ENCODE assay signal across 8 cellular contexts in genomic region chr3:44478055-44478468, GRCh38. TPM values are rescaled to one million over a fixed set of nuclear protein-coding genes. Genes with fewer than 3 reads are reported as not detected.
DNase-seq lines count a peak whose midpoint lies in the region; FAIRE-seq and TF ChIP-seq lines count a peak whose summit lies in the region.

No MANE protein-coding gene starts in this region.

- DNase-seq in HAP-1 (ENCODE audit: low spot score in 2 of 2), result no peak
- DNase-seq in astrocyte of the spinal cord (ENCODE audit: low read depth, low spot score), result no peak
- no peak for DNase-seq in mesendoderm
- DNase-seq in small intestine, result no peak
- no peak for DNase-seq in NCI-H1105 (lab: John Stamatoyannopoulos, UW)
- DNase-seq in T-helper 9 cell, result no peak
- DNase-seq in posterior vena cava (ENCODE audit: low spot score), result no peak

- H3K4me2 ChIP-seq in mesendoderm (ENCODE audit: low read length), result peak overlapping the region; percentile 14

- no CpG with 5 or more reads among the region's 4 CpGs for WGBS in mesendoderm (ENCODE audit: extremely low coverage, insufficient coverage, low lambda C conversion rate)
- WGBS in small intestine, 3 donors, result 46 to 66% (median 55%) methylated on average over 4 of the region's 4 CpGs

- H2BK5ac ChIP-seq in mesendoderm (ENCODE audit: low read length), result no peak overlapping the region

- peak overlapping the region; percentile 16 for H3K23ac ChIP-seq in mesendoderm (ENCODE audit: low read length)

- FAIRE-seq in small intestine (lab: Jason Lieb, UNC), result no peak

- no peak overlapping the region for H3K4ac ChIP-seq in mesendoderm (ENCODE audit: low read depth, low read length)

- intact Hi-C loops in posterior vena cava (cut with DNase I), result no loop called here

- H3K4me3 ChIP-seq in ACC112 (ENCODE audit: low read depth, low read length) (peak overlapping the region; percentile 91), HAP-1 (peak overlapping the region; percentile 42), astrocyte of the spinal cord (ENCODE audit: low read depth, low read length) (peak overlapping the region; percentile 64), mesendoderm (ENCODE audit: low read length) (no peak overlapping the region), small intestine (ENCODE audit: low read depth in 1 of 2, low read length in 2 of 2) (peak overlapping the region in 1 of 2 donors; percentile 88)

- H3K4me1 ChIP-seq in ACC112 (ENCODE audit: control insufficient read depth, insufficient read depth, low read length, unreplicated experiment) (peaks cover 6% of the 10 kb centered on the region), HAP-1 (peaks cover 3% of the 10 kb centered on the region; the same call in 1 of the 2 replicates), mesendoderm (ENCODE audit: control insufficient read depth, low read depth, low read length) (peaks cover 3% of the 10 kb centered on the region), small intestine (ENCODE audit: control insufficient read depth in 2 of 2, insufficient read depth in 1 of 2, low read depth in 1 of 2, low read length in 1 of 2) (peaks cover 0 to 3% of the 10 kb centered on the region in 2 donors)

- H3K56ac ChIP-seq in mesendoderm (ENCODE audit: low read length), result peak overlapping the region; percentile 73

- H3K79me1 ChIP-seq in mesendoderm (ENCODE audit: low read length), result peaks cover 2% of the 10 kb centered on the region

- H3K36me3 ChIP-seq in ACC112 (ENCODE audit: insufficient read depth, low read length), result no peaks in the 10 kb centered on the region
- H3K36me3 ChIP-seq in HAP-1 (replicated peaks), result no peaks in the 10 kb centered on the region
- no peaks in the 10 kb centered on the region for H3K36me3 ChIP-seq in mesendoderm (ENCODE audit: control insufficient read depth, insufficient read depth, low read length)
- H3K36me3 ChIP-seq in small intestine (ENCODE audit: control insufficient read depth in 2 of 2, insufficient read depth in 2 of 2, low read length in 2 of 2), result no peaks in the 10 kb centered on the region

- peak overlapping the region; percentile 84 for H2AFZ ChIP-seq in ACC112 (ENCODE audit: low read length, unreplicated experiment)

- H3K9ac ChIP-seq in mesendoderm (ENCODE audit: low read length), result peak overlapping the region; percentile 47

- peak overlapping the region; percentile 72 for H3K18ac ChIP-seq in mesendoderm (ENCODE audit: low read length)

- no peak overlapping the region for H2BK120ac ChIP-seq in mesendoderm (ENCODE audit: low read depth, low read length)

- no peak for TF ChIP-seq CTCF in astrocyte of the spinal cord (IDR thresholded peaks at IDR 0.05; ENCODE audit: low read depth, low read length)

- H2AK5ac ChIP-seq in mesendoderm (ENCODE audit: low read length), result no peak overlapping the region

- H3K27ac ChIP-seq in ACC112 (ENCODE audit: low read depth, low read length), result no peak overlapping the region
- H3K27ac ChIP-seq in mesendoderm (ENCODE audit: low read depth, low read length), result no peak overlapping the region
- no peak overlapping the region for H3K27ac ChIP-seq in small intestine (ENCODE audit: low read depth in 1 of 2, low read length in 1 of 2)

- in situ Hi-C loops in HAP-1 (cut with MboI; ENCODE audit: low sequenced_read_pairs) (no loop called here), astrocyte of the spinal cord (cut with HindIII; ENCODE audit: low sequenced_read_pairs) (no loop called here)

- H3K79me2 ChIP-seq in ACC112 (ENCODE audit: control insufficient read depth, insufficient read depth, low read length, unreplicated experiment) (peaks cover 35% of the 10 kb centered on the region), mesendoderm (ENCODE audit: control insufficient read depth, insufficient read depth, low read length) (peaks cover 10% of the 10 kb centered on the region)

- no peak overlapping the region for H4K5ac ChIP-seq in mesendoderm (ENCODE audit: low read length)

- no peaks in the 10 kb centered on the region for H3K27me3 ChIP-seq in ACC112 (ENCODE audit: insufficient read depth, low read length)
- no peaks in the 10 kb centered on the region for H3K27me3 ChIP-seq in HAP-1 (ENCODE audit: low read depth)
- no peaks in the 10 kb centered on the region for H3K27me3 ChIP-seq in mesendoderm (ENCODE audit: insufficient read depth, low read length, poor library complexity)
- H3K27me3 ChIP-seq in small intestine (ENCODE audit: control insufficient read depth in 2 of 2, insufficient read depth in 2 of 2, low read length in 2 of 2), result no peaks in the 10 kb centered on the region

- H3K9me3 ChIP-seq in HAP-1 (no peaks in the 10 kb centered on the region), small intestine (ENCODE audit: control insufficient read depth, low read depth) (no peaks in the 10 kb centered on the region)

- H4K8ac ChIP-seq in mesendoderm (ENCODE audit: low read depth, low read length), result no peak overlapping the region

- no peak overlapping the region for H2BK15ac ChIP-seq in mesendoderm (replicated peaks; ENCODE audit: low read depth)

RNA-seq across cellular contexts. Expression of gene ZNF445, which starts 0.6 kb away (rescaled TPM):
- 5.7 TPM for polyA plus RNA-seq in mesendoderm (2013, experiment 1 of 2)
- 5.3 TPM for polyA plus RNA-seq in mesendoderm (2013, experiment 2 of 2)
- polyA plus RNA-seq in small intestine, result 1 to 10 TPM in 2 of 3 donors, under 1 TPM in 1; 0.89 to 4.3 (median 1.1) TPM
- total RNA-seq in posterior vena cava, result 10 to 100 TPM; 14.8 to 17.6 TPM
